Comparison of ENCODE assay signal across 1 cellular context in the genomic region with DNA sequence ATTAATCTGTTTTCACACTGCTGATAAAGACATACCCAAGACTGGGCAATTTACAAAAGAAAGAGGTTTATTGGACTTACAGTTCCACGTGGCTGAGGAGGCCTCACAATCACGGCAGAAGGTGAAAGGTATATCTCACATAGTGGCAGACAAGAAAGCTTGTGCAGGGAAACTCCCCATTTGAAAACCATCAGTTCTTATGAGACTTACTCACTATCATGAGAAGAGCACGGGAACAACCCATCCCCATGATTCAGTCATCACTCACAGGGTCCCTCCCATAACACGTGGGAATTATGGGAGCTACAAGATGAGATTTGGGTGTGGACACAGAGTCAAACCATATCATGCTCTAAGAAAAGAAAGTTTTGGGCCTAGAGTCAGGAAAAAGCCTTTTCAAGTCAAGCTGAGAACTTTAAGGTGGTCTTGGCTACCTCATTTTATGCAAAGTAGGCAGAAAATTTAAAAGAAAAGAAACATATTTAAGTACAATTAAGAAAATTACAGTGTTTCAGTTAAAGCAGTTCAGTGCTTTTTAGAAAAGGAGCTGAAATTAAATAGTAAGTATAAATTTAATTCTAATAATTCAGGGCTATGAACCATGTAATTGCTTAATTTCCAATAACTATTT.
TF ChIP-seq lines count a peak whose summit lies in the region.

No MANE protein-coding gene starts in this region.

TF ChIP-seq in GM12878, 131 proteins besides CTCF, POLR2A, EP300 and RAD21 (continued from another document and continues in another):
- TF ChIP-seq, protein P1, sequence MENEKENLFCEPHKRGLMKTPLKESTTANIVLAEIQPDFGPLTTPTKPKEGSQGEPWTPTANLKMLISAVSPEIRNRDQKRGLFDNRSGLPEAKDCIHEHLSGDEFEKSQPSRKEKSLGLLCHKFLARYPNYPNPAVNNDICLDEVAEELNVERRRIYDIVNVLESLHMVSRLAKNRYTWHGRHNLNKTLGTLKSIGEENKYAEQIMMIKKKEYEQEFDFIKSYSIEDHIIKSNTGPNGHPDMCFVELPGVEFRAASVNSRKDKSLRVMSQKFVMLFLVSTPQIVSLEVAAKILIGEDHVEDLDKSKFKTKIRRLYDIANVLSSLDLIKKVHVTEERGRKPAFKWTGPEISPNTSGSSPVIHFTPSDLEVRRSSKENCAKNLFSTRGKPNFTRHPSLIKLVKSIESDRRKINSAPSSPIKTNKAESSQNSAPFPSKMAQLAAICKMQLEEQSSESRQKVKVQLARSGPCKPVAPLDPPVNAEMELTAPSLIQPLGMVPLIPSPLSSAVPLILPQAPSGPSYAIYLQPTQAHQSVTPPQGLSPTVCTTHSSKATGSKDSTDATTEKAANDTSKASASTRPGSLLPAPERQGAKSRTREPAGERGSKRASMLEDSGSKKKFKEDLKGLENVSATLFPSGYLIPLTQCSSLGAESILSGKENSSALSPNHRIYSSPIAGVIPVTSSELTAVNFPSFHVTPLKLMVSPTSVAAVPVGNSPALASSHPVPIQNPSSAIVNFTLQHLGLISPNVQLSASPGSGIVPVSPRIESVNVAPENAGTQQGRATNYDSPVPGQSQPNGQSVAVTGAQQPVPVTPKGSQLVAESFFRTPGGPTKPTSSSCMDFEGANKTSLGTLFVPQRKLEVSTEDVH (IDR thresholded peaks at IDR 0.05; ENCODE audit: low read depth, partially characterized antibody), result no peak
- TF ChIP-seq RAD51 (IDR thresholded peaks at IDR 0.05) (peak; percentile 68), ZBED1 (IDR thresholded peaks at IDR 0.05; ENCODE audit: borderline replicate concordance) (no peak), SIN3A (IDR thresholded peaks at IDR 0.05; ENCODE audit: low read depth, low read length) (no peak), DPF2 (IDR thresholded peaks at IDR 0.05) (no peak), ESRRA (IDR thresholded peaks at IDR 0.05; ENCODE audit: low read length) (no peak), EED (IDR thresholded peaks at IDR 0.05; ENCODE audit: low read depth) (no peak), PAX5 (IDR thresholded peaks at IDR 0.05; ENCODE audit: borderline replicate concordance, low read depth, low read length) (no peak), MTA3 (IDR thresholded peaks at IDR 0.05; ENCODE audit: borderline replicate concordance, low read length) (no peak), PAX8 (IDR thresholded peaks at IDR 0.05) (no peak), MXI1 (IDR thresholded peaks at IDR 0.05; ENCODE audit: low read depth, low read length) (peak; percentile 46; the same call in 1 of the 2 replicates), STAT3 (IDR thresholded peaks at IDR 0.05; ENCODE audit: low read depth, low read length) (no peak), HDAC6 (IDR thresholded peaks at IDR 0.05; ENCODE audit: unreplicated experiment) (no peak), RFX5 (IDR thresholded peaks at IDR 0.05; ENCODE audit: low read depth, low read length) (no peak), KLF5 (IDR thresholded peaks at IDR 0.05; ENCODE audit: partially characterized antibody) (no peak), RCOR1 (conservative IDR thresholded peaks at IDR 0.05; ENCODE audit: low read depth, low read length) (no peak), SREBF1 (IDR thresholded peaks at IDR 0.05; ENCODE audit: low read length) (no peak), RBBP5 (conservative IDR thresholded peaks at IDR 0.05) (no peak), TCF3 (IDR thresholded peaks at IDR 0.05; ENCODE audit: borderline replicate concordance, insufficient read depth, low read depth, low read length) (no peak), TARDBP (IDR thresholded peaks at IDR 0.05; ENCODE audit: borderline replicate concordance) (no peak), ATF7 (IDR thresholded peaks at IDR 0.05; ENCODE audit: low read depth) (peak; percentile 56), POU2F2 (IDR thresholded peaks at IDR 0.05; ENCODE audit: borderline replicate concordance, low read depth, low read length) (no peak), MEF2B (IDR thresholded peaks at IDR 0.05; ENCODE audit: partially characterized antibody, poor library complexity, severe bottlenecking) (no peak), TCF7 (IDR thresholded peaks at IDR 0.05; ENCODE audit: borderline replicate concordance) (no peak), GABPA (IDR thresholded peaks at IDR 0.05; ENCODE audit: low read depth) (no peak)
- TF ChIP-seq, protein P2, sequence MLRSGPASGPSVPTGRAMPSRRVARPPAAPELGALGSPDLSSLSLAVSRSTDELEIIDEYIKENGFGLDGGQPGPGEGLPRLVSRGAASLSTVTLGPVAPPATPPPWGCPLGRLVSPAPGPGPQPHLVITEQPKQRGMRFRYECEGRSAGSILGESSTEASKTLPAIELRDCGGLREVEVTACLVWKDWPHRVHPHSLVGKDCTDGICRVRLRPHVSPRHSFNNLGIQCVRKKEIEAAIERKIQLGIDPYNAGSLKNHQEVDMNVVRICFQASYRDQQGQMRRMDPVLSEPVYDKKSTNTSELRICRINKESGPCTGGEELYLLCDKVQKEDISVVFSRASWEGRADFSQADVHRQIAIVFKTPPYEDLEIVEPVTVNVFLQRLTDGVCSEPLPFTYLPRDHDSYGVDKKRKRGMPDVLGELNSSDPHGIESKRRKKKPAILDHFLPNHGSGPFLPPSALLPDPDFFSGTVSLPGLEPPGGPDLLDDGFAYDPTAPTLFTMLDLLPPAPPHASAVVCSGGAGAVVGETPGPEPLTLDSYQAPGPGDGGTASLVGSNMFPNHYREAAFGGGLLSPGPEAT (IDR thresholded peaks at IDR 0.05; ENCODE audit: low read depth), result peak; percentile 56
- TF ChIP-seq, protein P3, sequence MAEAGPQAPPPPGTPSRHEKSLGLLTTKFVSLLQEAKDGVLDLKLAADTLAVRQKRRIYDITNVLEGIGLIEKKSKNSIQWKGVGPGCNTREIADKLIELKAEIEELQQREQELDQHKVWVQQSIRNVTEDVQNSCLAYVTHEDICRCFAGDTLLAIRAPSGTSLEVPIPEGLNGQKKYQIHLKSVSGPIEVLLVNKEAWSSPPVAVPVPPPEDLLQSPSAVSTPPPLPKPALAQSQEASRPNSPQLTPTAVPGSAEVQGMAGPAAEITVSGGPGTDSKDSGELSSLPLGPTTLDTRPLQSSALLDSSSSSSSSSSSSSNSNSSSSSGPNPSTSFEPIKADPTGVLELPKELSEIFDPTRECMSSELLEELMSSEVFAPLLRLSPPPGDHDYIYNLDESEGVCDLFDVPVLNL (IDR thresholded peaks at IDR 0.05; ENCODE audit: low read depth, low read length), result no peak
- TF ChIP-seq, protein P4, sequence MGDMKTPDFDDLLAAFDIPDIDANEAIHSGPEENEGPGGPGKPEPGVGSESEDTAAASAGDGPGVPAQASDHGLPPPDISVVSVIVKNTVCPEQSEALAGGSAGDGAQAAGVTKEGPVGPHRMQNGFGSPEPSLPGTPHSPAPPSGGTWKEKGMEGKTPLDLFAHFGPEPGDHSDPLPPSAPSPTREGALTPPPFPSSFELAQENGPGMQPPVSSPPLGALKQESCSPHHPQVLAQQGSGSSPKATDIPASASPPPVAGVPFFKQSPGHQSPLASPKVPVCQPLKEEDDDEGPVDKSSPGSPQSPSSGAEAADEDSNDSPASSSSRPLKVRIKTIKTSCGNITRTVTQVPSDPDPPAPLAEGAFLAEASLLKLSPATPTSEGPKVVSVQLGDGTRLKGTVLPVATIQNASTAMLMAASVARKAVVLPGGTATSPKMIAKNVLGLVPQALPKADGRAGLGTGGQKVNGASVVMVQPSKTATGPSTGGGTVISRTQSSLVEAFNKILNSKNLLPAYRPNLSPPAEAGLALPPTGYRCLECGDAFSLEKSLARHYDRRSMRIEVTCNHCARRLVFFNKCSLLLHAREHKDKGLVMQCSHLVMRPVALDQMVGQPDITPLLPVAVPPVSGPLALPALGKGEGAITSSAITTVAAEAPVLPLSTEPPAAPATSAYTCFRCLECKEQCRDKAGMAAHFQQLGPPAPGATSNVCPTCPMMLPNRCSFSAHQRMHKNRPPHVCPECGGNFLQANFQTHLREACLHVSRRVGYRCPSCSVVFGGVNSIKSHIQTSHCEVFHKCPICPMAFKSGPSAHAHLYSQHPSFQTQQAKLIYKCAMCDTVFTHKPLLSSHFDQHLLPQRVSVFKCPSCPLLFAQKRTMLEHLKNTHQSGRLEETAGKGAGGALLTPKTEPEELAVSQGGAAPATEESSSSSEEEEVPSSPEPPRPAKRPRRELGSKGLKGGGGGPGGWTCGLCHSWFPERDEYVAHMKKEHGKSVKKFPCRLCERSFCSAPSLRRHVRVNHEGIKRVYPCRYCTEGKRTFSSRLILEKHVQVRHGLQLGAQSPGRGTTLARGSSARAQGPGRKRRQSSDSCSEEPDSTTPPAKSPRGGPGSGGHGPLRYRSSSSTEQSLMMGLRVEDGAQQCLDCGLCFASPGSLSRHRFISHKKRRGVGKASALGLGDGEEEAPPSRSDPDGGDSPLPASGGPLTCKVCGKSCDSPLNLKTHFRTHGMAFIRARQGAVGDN (IDR thresholded peaks at IDR 0.05), result peak; percentile 62
- TF ChIP-seq, protein P5, sequence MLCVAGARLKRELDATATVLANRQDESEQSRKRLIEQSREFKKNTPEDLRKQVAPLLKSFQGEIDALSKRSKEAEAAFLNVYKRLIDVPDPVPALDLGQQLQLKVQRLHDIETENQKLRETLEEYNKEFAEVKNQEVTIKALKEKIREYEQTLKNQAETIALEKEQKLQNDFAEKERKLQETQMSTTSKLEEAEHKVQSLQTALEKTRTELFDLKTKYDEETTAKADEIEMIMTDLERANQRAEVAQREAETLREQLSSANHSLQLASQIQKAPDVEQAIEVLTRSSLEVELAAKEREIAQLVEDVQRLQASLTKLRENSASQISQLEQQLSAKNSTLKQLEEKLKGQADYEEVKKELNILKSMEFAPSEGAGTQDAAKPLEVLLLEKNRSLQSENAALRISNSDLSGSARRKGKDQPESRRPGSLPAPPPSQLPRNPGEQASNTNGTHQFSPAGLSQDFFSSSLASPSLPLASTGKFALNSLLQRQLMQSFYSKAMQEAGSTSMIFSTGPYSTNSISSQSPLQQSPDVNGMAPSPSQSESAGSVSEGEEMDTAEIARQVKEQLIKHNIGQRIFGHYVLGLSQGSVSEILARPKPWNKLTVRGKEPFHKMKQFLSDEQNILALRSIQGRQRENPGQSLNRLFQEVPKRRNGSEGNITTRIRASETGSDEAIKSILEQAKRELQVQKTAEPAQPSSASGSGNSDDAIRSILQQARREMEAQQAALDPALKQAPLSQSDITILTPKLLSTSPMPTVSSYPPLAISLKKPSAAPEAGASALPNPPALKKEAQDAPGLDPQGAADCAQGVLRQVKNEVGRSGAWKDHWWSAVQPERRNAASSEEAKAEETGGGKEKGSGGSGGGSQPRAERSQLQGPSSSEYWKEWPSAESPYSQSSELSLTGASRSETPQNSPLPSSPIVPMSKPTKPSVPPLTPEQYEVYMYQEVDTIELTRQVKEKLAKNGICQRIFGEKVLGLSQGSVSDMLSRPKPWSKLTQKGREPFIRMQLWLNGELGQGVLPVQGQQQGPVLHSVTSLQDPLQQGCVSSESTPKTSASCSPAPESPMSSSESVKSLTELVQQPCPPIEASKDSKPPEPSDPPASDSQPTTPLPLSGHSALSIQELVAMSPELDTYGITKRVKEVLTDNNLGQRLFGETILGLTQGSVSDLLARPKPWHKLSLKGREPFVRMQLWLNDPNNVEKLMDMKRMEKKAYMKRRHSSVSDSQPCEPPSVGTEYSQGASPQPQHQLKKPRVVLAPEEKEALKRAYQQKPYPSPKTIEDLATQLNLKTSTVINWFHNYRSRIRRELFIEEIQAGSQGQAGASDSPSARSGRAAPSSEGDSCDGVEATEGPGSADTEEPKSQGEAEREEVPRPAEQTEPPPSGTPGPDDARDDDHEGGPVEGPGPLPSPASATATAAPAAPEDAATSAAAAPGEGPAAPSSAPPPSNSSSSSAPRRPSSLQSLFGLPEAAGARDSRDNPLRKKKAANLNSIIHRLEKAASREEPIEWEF (IDR thresholded peaks at IDR 0.05; ENCODE audit: insufficient replicate concordance, low read depth, low read length), result no peak
- TF ChIP-seq, protein P6, sequence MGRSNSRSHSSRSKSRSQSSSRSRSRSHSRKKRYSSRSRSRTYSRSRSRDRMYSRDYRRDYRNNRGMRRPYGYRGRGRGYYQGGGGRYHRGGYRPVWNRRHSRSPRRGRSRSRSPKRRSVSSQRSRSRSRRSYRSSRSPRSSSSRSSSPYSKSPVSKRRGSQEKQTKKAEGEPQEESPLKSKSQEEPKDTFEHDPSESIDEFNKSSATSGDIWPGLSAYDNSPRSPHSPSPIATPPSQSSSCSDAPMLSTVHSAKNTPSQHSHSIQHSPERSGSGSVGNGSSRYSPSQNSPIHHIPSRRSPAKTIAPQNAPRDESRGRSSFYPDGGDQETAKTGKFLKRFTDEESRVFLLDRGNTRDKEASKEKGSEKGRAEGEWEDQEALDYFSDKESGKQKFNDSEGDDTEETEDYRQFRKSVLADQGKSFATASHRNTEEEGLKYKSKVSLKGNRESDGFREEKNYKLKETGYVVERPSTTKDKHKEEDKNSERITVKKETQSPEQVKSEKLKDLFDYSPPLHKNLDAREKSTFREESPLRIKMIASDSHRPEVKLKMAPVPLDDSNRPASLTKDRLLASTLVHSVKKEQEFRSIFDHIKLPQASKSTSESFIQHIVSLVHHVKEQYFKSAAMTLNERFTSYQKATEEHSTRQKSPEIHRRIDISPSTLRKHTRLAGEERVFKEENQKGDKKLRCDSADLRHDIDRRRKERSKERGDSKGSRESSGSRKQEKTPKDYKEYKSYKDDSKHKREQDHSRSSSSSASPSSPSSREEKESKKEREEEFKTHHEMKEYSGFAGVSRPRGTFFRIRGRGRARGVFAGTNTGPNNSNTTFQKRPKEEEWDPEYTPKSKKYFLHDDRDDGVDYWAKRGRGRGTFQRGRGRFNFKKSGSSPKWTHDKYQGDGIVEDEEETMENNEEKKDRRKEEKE (IDR thresholded peaks at IDR 0.05), result no peak
- TF ChIP-seq, protein P7, sequence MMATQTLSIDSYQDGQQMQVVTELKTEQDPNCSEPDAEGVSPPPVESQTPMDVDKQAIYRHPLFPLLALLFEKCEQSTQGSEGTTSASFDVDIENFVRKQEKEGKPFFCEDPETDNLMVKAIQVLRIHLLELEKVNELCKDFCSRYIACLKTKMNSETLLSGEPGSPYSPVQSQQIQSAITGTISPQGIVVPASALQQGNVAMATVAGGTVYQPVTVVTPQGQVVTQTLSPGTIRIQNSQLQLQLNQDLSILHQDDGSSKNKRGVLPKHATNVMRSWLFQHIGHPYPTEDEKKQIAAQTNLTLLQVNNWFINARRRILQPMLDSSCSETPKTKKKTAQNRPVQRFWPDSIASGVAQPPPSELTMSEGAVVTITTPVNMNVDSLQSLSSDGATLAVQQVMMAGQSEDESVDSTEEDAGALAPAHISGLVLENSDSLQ (IDR thresholded peaks at IDR 0.05), result no peak
- TF ChIP-seq, protein P8, sequence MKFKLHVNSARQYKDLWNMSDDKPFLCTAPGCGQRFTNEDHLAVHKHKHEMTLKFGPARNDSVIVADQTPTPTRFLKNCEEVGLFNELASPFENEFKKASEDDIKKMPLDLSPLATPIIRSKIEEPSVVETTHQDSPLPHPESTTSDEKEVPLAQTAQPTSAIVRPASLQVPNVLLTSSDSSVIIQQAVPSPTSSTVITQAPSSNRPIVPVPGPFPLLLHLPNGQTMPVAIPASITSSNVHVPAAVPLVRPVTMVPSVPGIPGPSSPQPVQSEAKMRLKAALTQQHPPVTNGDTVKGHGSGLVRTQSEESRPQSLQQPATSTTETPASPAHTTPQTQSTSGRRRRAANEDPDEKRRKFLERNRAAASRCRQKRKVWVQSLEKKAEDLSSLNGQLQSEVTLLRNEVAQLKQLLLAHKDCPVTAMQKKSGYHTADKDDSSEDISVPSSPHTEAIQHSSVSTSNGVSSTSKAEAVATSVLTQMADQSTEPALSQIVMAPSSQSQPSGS (IDR thresholded peaks at IDR 0.05; ENCODE audit: low read length), result no peak
